Comparison of ENCODE assay signal across 8 cellular contexts in the genomic region with DNA sequence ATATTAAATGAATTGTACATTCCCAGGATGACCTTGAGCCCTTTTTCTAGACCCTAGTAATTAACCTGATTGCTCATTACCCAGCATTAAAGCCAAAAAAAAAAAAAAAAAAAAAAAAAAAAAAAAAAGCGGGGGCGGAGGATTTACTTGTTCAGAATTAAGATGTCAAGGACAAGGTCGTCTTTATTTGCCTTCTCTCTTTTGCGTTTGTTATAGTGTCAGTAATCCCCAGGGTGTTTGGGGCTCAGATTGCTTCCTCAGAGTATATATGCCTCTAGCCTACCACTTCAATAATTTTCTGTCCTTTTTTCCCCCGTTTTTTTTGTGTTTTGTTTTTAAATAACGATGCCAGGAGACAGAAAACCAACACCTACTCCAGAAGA.
DNase-seq lines count a peak whose midpoint lies in the region; ATAC-seq lines count a peak whose summit lies in the region.

No MANE protein-coding gene starts in this region.

- CTCF ChIA-PET in CD4-positive, alpha-beta memory T cell (lab: Charles Lee; ENCODE audit: partially characterized antibody) = no interaction called here

- peak overlapping the region; percentile 25 to 83 (median 76) for H3K4me3 Mint-ChIP-seq in CD4-positive, alpha-beta memory T cell

- H3K4me1 Mint-ChIP-seq in CD4-positive, alpha-beta memory T cell = peaks cover 41 to 68% (median 53%) of the 10 kb centered on the region in 4 donors

- H3K9me3 ChIP-seq in CD4-positive, alpha-beta memory T cell (ENCODE audit: control insufficient read depth in 1 of 2, low read length in 2 of 2) = no peaks in the 10 kb centered on the region

- peaks cover 0 to 4% of the 10 kb centered on the region in 2 donors for H3K36me3 Mint-ChIP-seq in CD4-positive, alpha-beta memory T cell
- peaks cover 0 to 7% of the 10 kb centered on the region in 2 donors for H3K36me3 Mint-ChIP-seq in activated naive CD4-positive, alpha-beta T cell treated with anti-CD3 and anti-CD28 coated beads, Interleukin-2, amount 50 U/mL, for 72 hours

- peaks cover 0 to 1% (median 0%) of the 10 kb centered on the region in 8 donors for H3K9me3 Mint-ChIP-seq in CD4-positive, alpha-beta memory T cell
- no peaks in the 10 kb centered on the region for H3K9me3 Mint-ChIP-seq in activated naive CD4-positive, alpha-beta T cell treated with anti-CD3 and anti-CD28 coated beads, Interleukin-2, amount 50 U/mL, for 72 hours

- intact Hi-C loops in CD4-positive, alpha-beta memory T cell (cut with micrococcal nuclease) = loop anchor here (1.0 to 5.0 kb wide), 3 partner anchors 11 to 66 kb away; no protein-coding TSS in a partner anchor

- no peak overlapping the region for H3K4me3 ChIP-seq in CD4-positive, alpha-beta memory T cell (ENCODE audit: low read length in 2 of 2)
- peak overlapping the region; percentile 37 for H3K4me3 ChIP-seq in rectal smooth muscle tissue (ENCODE audit: low read length)

- H3K4me1 ChIP-seq in CD4-positive, alpha-beta memory T cell (ENCODE audit: insufficient read depth, low read length) = peaks cover 25% of the 10 kb centered on the region
- peaks cover 53% of the 10 kb centered on the region for H3K4me1 ChIP-seq in rectal smooth muscle tissue (ENCODE audit: control insufficient read depth, insufficient read depth, low read length)

- DNase-seq in CD4-positive, alpha-beta memory T cell = no peak
- no peak for DNase-seq in activated naive CD4-positive, alpha-beta T cell treated with anti-CD3 and anti-CD28 coated beads, Interleukin-2, amount 50 U/mL, for 72 hours (ENCODE audit: low spot score in 2 of 2)
- DNase-seq in ACHN (no peak), H4 (ENCODE audit: low spot score) (no peak), hypothalamus (lab: John Stamatoyannopoulos, UW) (no peak)

- POLR2A ChIA-PET in CD4-positive, alpha-beta memory T cell (lab: Charles Lee; ENCODE audit: partially characterized antibody) = interaction anchor here (1.0 kb wide), 1 partner anchor 66 kb away, joined by 3 read pairs; no protein-coding TSS in a partner anchor

- H3K27ac Mint-ChIP-seq in CD4-positive, alpha-beta memory T cell = peak overlapping the region; percentile 20 to 77 (median 60)
- peak overlapping the region; percentile 40 to 86 for H3K27ac Mint-ChIP-seq in activated naive CD4-positive, alpha-beta T cell treated with anti-CD3 and anti-CD28 coated beads, Interleukin-2, amount 50 U/mL, for 72 hours

- no peaks in the 10 kb centered on the region for H3K27me3 ChIP-seq in CD4-positive, alpha-beta memory T cell (ENCODE audit: insufficient read depth, low read length)
- H3K27me3 ChIP-seq in rectal smooth muscle tissue (ENCODE audit: control insufficient read depth, insufficient read depth, low read length) = no peaks in the 10 kb centered on the region

- H3K27ac ChIP-seq in CD4-positive, alpha-beta memory T cell (ENCODE audit: low read depth, low read length) = peak overlapping the region; percentile 21
- peak overlapping the region; percentile 69 for H3K27ac ChIP-seq in rectal smooth muscle tissue (ENCODE audit: low read depth, low read length)

- no peak overlapping the region for H3K9ac ChIP-seq in rectal smooth muscle tissue (ENCODE audit: low read length)

- no peaks in the 10 kb centered on the region for H3K36me3 ChIP-seq in CD4-positive, alpha-beta memory T cell (ENCODE audit: insufficient read depth, low read length)
- H3K36me3 ChIP-seq in rectal smooth muscle tissue (ENCODE audit: control insufficient read depth, insufficient read depth, low read length) = no peaks in the 10 kb centered on the region

- H3K27me3 Mint-ChIP-seq in CD4-positive, alpha-beta memory T cell = no peaks in the 10 kb centered on the region

- peak; percentile 35 for ATAC-seq in GM19043 (IDR thresholded peaks at IDR 0.05; ENCODE audit: low read depth, unreplicated experiment)
- ATAC-seq in HG03196 (IDR thresholded peaks at IDR 0.05; ENCODE audit: unreplicated experiment) = peak; percentile 48
- peak; percentile 11 to 22 for ATAC-seq in activated naive CD4-positive, alpha-beta T cell treated with anti-CD3 and anti-CD28 coated beads, Interleukin-2, amount 50 U/mL, for 72 hours

- in situ Hi-C loops in ACHN (cut with HindIII; ENCODE audit: low pct_ligation_motif_present, low pct_unique_long_range_greater_than_20kb, low sequenced_read_pairs) = no loop called here
